18 cellular contexts compared by ENCODE assay signal in the genomic region with DNA sequence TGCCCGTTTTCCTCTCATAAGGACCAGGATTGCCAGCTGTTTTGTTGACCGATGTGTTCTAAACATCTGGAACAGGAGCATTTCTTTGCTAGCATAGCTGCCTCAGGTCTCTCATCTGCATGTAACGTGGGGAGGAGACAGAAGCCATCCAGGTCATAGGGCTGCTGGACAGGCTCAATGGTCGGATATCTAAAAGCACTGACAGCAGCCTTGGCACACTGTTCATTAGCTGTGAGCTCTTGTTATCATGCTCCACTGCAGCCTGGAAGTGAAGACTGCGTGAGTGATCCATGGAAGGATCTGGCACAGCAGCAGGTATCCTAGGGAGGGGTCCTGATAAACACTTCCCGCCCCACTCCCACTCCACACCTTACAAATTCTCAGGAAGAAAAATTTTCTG.
"Had no signal": no experiment of that assay in that cellular context is flagged by ENCODE, and none has a peak within 500 bp of the region (broad histone marks: within the 10 kb centered on the region; RNA-seq: fewer than 3 reads in every experiment).

No MANE protein-coding gene starts in this region.

- ATAC-seq: activated CD4-positive, alpha-beta T cell treated with anti-CD3 and anti-CD28 coated beads for 36 hours; left lung; naive thymus-derived CD8-positive, alpha-beta T cell had no signal

- H3K4me1 Mint-ChIP-seq: activated B cell treated with CpG ODN at 0.5 μM for 24 hours; activated CD4-positive, alpha-beta T cell treated with anti-CD3 and anti-CD28 coated beads for 36 hours; activated naive CD8-positive, alpha-beta T cell treated with anti-CD3 and anti-CD28 coated beads, Interleukin-2, amount 10 ng/mL, durations not matched to agents 7 days and 5 days; mesothelial cell of epicardium had no signal

- H3K4me1 ChIP-seq: left lung, prostate gland, thyroid gland had no signal

- H3K27ac Mint-ChIP-seq: activated B cell treated with CpG ODN at 0.5 μM for 24 hours; activated CD4-positive, alpha-beta T cell treated with anti-CD3 and anti-CD28 coated beads for 36 hours; activated naive CD4-positive, alpha-beta T cell treated with anti-CD3 and anti-CD28 coated beads for 36 hours; activated naive CD8-positive, alpha-beta T cell treated with anti-CD3 and anti-CD28 coated beads, Interleukin-2, amount 10 ng/mL, durations not matched to agents 7 days and 5 days; mesothelial cell of epicardium; stimulated activated naive CD8-positive, alpha-beta T cell treated with anti-CD3 and anti-CD28 coated beads, Interleukin-15, Interleukin-2, amounts not matched to agents 100 ng/mL and 50 ng/mL, for 24 hours had no signal

- H3K4me3 ChIP-seq: left lung, prostate gland, thyroid gland had no signal

- H3K36me3 ChIP-seq: left lung, prostate gland, thyroid gland had no signal

- H3K9me3 ChIP-seq: left lung, prostate gland, thyroid gland had no signal

- H3K27ac ChIP-seq: left lung, prostate gland, thyroid gland had no signal

- H3K27me3 ChIP-seq: thyroid gland had no signal

- H3K27me3 Mint-ChIP-seq: naive thymus-derived CD8-positive, alpha-beta T cell; stimulated activated naive CD8-positive, alpha-beta T cell treated with anti-CD3 and anti-CD28 coated beads, Interleukin-15, Interleukin-2, amounts not matched to agents 100 ng/mL and 50 ng/mL, for 24 hours had no signal

- DNase-seq: activated B cell treated with CpG ODN at 0.5 μM for 24 hours; activated CD4-positive, alpha-beta T cell treated with anti-CD3 and anti-CD28 coated beads for 36 hours; activated CD4-positive, alpha-beta T cell treated with anti-CD3 and anti-CD28 coated beads, Interleukin-2, amount 50 U/mL, for 48 hours; activated CD8-positive, alpha-beta memory T cell treated with anti-CD3 and anti-CD28 coated beads, Interleukin-2, amount 50 U/mL, for 48 hours; activated naive CD4-positive, alpha-beta T cell treated with anti-CD3 and anti-CD28 coated beads for 36 hours; activated naive CD8-positive, alpha-beta T cell treated with anti-CD3 and anti-CD28 coated beads, Interleukin-2, amount 10 ng/mL, durations not matched to agents 7 days and 5 days; activated T-cell treated with anti-CD3 and anti-CD28 coated beads, Interleukin-2, amount 50 U/mL, for 48 hours; amniotic stem cell; kidney glomerular epithelial cell; left lung; mammary epithelial cell; naive thymus-derived CD8-positive, alpha-beta T cell; stimulated activated CD4-positive, alpha-beta T cell treated with anti-CD3 and anti-CD28 coated beads, Interleukin-12 subunit alpha, Interleukin-12 subunit beta, amount 100 ng/mL, for 4 hours; T1000; thyroid gland had no signal

- H3K4me3 Mint-ChIP-seq: activated B cell treated with CpG ODN at 0.5 μM for 24 hours; activated CD4-positive, alpha-beta T cell treated with anti-CD3 and anti-CD28 coated beads for 36 hours; activated naive CD4-positive, alpha-beta T cell treated with anti-CD3 and anti-CD28 coated beads for 36 hours; activated naive CD8-positive, alpha-beta T cell treated with anti-CD3 and anti-CD28 coated beads, Interleukin-2, amount 10 ng/mL, durations not matched to agents 7 days and 5 days; mesothelial cell of epicardium; naive thymus-derived CD8-positive, alpha-beta T cell; stimulated activated naive CD8-positive, alpha-beta T cell treated with anti-CD3 and anti-CD28 coated beads, Interleukin-15, Interleukin-2, amounts not matched to agents 100 ng/mL and 50 ng/mL, for 24 hours had no signal

- H3K36me3 Mint-ChIP-seq: activated naive CD8-positive, alpha-beta T cell treated with anti-CD3 and anti-CD28 coated beads, Interleukin-2, amount 10 ng/mL, durations not matched to agents 7 days and 5 days; mesothelial cell of epicardium; naive thymus-derived CD8-positive, alpha-beta T cell had no signal

- H3K9me3 Mint-ChIP-seq: activated B cell treated with CpG ODN at 0.5 μM for 24 hours; activated naive CD4-positive, alpha-beta T cell treated with anti-CD3 and anti-CD28 coated beads for 36 hours; activated naive CD8-positive, alpha-beta T cell treated with anti-CD3 and anti-CD28 coated beads, Interleukin-2, amount 10 ng/mL, durations not matched to agents 7 days and 5 days; mesothelial cell of epicardium; naive thymus-derived CD8-positive, alpha-beta T cell; stimulated activated naive CD8-positive, alpha-beta T cell treated with anti-CD3 and anti-CD28 coated beads, Interleukin-15, Interleukin-2, amounts not matched to agents 100 ng/mL and 50 ng/mL, for 24 hours had no signal
